Comparison of ENCODE assay signal across 1 cellular context in the genomic region with DNA sequence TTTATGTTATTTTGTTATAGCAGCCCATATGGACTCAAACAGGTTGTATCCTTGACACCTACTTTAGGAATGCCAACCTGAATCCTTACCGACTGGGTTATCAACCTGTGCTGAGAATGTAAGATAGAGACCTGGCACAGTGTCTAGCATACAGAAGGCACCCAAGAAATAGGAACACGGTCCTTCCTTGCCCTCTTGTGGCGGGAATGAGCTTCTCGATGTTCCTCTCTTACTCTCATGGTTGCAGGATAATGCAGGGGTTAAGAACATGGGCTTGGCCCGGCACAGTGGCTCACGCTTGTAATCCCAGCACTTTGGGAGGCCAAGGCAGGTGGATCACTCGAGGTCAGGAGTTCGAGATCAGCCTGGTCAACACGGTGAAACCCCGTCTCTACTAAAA.
TF ChIP-seq lines count a peak whose summit lies in the region.

No MANE protein-coding gene starts in this region.

TF ChIP-seq in GM23338, 12 proteins besides CTCF, POLR2A, EP300 and RAD21:
- no peak for TF ChIP-seq STAT1 (IDR thresholded peaks at IDR 0.05; ENCODE audit: unreplicated experiment)
- TF ChIP-seq EZH2phosphoT487 (IDR thresholded peaks at IDR 0.05; ENCODE audit: unreplicated experiment): no peak
- TF ChIP-seq EZH2 (IDR thresholded peaks at IDR 0.05; ENCODE audit: low read depth, unreplicated experiment): no peak
- TF ChIP-seq CREB1 (CRISPR knock-in tag; IDR thresholded peaks at IDR 0.05; ENCODE audit: low read depth): no peak
- no peak for TF ChIP-seq POLR2AphosphoS5 (IDR thresholded peaks at IDR 0.05; ENCODE audit: low read depth)
- no peak for TF ChIP-seq ZNF114 (CRISPR knock-in tag; IDR thresholded peaks at IDR 0.05)
- TF ChIP-seq, protein P1, sequence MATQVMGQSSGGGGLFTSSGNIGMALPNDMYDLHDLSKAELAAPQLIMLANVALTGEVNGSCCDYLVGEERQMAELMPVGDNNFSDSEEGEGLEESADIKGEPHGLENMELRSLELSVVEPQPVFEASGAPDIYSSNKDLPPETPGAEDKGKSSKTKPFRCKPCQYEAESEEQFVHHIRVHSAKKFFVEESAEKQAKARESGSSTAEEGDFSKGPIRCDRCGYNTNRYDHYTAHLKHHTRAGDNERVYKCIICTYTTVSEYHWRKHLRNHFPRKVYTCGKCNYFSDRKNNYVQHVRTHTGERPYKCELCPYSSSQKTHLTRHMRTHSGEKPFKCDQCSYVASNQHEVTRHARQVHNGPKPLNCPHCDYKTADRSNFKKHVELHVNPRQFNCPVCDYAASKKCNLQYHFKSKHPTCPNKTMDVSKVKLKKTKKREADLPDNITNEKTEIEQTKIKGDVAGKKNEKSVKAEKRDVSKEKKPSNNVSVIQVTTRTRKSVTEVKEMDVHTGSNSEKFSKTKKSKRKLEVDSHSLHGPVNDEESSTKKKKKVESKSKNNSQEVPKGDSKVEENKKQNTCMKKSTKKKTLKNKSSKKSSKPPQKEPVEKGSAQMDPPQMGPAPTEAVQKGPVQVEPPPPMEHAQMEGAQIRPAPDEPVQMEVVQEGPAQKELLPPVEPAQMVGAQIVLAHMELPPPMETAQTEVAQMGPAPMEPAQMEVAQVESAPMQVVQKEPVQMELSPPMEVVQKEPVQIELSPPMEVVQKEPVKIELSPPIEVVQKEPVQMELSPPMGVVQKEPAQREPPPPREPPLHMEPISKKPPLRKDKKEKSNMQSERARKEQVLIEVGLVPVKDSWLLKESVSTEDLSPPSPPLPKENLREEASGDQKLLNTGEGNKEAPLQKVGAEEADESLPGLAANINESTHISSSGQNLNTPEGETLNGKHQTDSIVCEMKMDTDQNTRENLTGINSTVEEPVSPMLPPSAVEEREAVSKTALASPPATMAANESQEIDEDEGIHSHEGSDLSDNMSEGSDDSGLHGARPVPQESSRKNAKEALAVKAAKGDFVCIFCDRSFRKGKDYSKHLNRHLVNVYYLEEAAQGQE (IDR thresholded peaks at IDR 0.05; ENCODE audit: unreplicated experiment): no peak
- TF ChIP-seq, protein P2, sequence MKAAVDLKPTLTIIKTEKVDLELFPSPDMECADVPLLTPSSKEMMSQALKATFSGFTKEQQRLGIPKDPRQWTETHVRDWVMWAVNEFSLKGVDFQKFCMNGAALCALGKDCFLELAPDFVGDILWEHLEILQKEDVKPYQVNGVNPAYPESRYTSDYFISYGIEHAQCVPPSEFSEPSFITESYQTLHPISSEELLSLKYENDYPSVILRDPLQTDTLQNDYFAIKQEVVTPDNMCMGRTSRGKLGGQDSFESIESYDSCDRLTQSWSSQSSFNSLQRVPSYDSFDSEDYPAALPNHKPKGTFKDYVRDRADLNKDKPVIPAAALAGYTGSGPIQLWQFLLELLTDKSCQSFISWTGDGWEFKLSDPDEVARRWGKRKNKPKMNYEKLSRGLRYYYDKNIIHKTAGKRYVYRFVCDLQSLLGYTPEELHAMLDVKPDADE (IDR thresholded peaks at IDR 0.05): no peak
- TF ChIP-seq JUNB (IDR thresholded peaks at IDR 0.05; ENCODE audit: unreplicated experiment): no peak
- TF ChIP-seq ZNF331 (CRISPR knock-in tag; IDR thresholded peaks at IDR 0.05; ENCODE audit: low read depth): no peak
- no peak for TF ChIP-seq NANOG (IDR thresholded peaks at IDR 0.05; ENCODE audit: borderline replicate concordance)
- TF ChIP-seq, protein P3, sequence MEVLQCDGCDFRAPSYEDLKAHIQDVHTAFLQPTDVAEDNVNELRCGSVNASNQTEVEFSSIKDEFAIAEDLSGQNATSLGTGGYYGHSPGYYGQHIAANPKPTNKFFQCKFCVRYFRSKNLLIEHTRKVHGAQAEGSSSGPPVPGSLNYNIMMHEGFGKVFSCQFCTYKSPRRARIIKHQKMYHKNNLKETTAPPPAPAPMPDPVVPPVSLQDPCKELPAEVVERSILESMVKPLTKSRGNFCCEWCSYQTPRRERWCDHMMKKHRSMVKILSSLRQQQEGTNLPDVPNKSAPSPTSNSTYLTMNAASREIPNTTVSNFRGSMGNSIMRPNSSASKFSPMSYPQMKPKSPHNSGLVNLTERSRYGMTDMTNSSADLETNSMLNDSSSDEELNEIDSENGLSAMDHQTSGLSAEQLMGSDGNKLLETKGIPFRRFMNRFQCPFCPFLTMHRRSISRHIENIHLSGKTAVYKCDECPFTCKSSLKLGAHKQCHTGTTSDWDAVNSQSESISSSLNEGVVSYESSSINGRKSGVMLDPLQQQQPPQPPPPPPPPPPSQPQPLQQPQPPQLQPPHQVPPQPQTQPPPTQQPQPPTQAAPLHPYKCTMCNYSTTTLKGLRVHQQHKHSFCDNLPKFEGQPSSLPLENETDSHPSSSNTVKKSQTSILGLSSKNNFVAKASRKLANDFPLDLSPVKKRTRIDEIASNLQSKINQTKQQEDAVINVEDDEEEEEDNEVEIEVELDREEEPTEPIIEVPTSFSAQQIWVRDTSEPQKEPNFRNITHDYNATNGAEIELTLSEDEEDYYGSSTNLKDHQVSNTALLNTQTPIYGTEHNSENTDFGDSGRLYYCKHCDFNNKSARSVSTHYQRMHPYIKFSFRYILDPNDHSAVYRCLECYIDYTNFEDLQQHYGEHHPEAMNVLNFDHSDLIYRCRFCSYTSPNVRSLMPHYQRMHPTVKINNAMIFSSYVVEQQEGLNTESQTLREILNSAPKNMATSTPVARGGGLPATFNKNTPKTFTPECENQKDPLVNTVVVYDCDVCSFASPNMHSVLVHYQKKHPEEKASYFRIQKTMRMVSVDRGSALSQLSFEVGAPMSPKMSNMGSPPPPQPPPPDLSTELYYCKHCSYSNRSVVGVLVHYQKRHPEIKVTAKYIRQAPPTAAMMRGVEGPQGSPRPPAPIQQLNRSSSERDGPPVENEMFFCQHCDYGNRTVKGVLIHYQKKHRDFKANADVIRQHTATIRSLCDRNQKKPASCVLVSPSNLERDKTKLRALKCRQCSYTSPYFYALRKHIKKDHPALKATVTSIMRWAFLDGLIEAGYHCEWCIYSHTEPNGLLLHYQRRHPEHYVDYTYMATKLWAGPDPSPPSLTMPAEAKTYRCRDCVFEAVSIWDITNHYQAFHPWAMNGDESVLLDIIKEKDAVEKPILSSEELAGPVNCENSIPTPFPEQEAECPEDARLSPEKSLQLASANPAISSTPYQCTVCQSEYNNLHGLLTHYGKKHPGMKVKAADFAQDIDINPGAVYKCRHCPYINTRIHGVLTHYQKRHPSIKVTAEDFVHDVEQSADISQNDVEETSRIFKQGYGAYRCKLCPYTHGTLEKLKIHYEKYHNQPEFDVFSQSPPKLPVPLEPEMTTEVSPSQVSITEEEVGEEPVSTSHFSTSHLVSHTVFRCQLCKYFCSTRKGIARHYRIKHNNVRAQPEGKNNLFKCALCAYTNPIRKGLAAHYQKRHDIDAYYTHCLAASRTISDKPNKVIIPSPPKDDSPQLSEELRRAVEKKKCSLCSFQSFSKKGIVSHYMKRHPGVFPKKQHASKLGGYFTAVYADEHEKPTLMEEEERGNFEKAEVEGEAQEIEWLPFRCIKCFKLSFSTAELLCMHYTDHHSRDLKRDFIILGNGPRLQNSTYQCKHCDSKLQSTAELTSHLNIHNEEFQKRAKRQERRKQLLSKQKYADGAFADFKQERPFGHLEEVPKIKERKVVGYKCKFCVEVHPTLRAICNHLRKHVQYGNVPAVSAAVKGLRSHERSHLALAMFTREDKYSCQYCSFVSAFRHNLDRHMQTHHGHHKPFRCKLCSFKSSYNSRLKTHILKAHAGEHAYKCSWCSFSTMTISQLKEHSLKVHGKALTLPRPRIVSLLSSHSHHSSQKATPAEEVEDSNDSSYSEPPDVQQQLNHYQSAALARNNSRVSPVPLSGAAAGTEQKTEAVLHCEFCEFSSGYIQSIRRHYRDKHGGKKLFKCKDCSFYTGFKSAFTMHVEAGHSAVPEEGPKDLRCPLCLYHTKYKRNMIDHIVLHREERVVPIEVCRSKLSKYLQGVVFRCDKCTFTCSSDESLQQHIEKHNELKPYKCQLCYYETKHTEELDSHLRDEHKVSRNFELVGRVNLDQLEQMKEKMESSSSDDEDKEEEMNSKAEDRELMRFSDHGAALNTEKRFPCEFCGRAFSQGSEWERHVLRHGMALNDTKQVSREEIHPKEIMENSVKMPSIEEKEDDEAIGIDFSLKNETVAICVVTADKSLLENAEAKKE (CRISPR knock-in tag; IDR thresholded peaks at IDR 0.05): no peak
